ENCODE assay signal across 8 cellular contexts in genomic region chr16:75012380-75013081, GRCh38. TPM values are rescaled to one million over a fixed set of nuclear protein-coding genes. Genes with fewer than 3 reads are reported as not detected.
DNase-seq lines count a peak whose midpoint lies in the region; ATAC-seq, FAIRE-seq and TF ChIP-seq lines count a peak whose summit lies in the region.

No MANE protein-coding gene starts in this region.

- dilution Hi-C loops in endothelial cell of umbilical vein (cut with MboI; ENCODE audit: extremely low pct_ligation_motif_present, low sequenced_read_pairs) = no loop called here

- H4K20me1 ChIP-seq in Loucy (ENCODE audit: insufficient read depth, low read length, poor library complexity, severe bottlenecking) = peaks cover 97% of the 10 kb centered on the region
- H4K20me1 ChIP-seq in endothelial cell of umbilical vein (replicated peaks; ENCODE audit: control insufficient read depth, extremely low read depth, insufficient read depth, low read length) = no peaks in the 10 kb centered on the region

- peak overlapping the region; percentile 62 for H3K4me3 Mint-ChIP-seq in activated naive CD4-positive, alpha-beta T cell treated with anti-CD3 and anti-CD28 coated beads for 36 hours
- H3K4me3 Mint-ChIP-seq in stimulated activated naive B cell treated with anti-CD40 and anti-IgM and Interleukin-4, amounts not matched to agents 10 μg/mL and 1 μg/mL and 100 μg/mL, for 72 hours = peak overlapping the region; percentile 1 to 29

- peaks cover 48% of the 10 kb centered on the region for H3K4me1 Mint-ChIP-seq in activated naive CD4-positive, alpha-beta T cell treated with anti-CD3 and anti-CD28 coated beads for 36 hours (ENCODE audit: low read depth)
- H3K4me1 Mint-ChIP-seq in stimulated activated naive B cell treated with anti-CD40 and anti-IgM and Interleukin-4, amounts not matched to agents 10 μg/mL and 1 μg/mL and 100 μg/mL, for 72 hours = peaks cover 14 to 34% of the 10 kb centered on the region in 2 donors

- no peaks in the 10 kb centered on the region for H3K9me3 Mint-ChIP-seq in activated naive CD4-positive, alpha-beta T cell treated with anti-CD3 and anti-CD28 coated beads for 36 hours
- H3K9me3 Mint-ChIP-seq in stimulated activated naive B cell treated with anti-CD40 and anti-IgM and Interleukin-4, amounts not matched to agents 10 μg/mL and 1 μg/mL and 100 μg/mL, for 72 hours = no peaks in the 10 kb centered on the region

- H3K27me3 Mint-ChIP-seq in activated naive CD4-positive, alpha-beta T cell treated with anti-CD3 and anti-CD28 coated beads for 36 hours (ENCODE audit: low read depth) = no peaks in the 10 kb centered on the region
- peaks cover 0 to 4% of the 10 kb centered on the region in 2 donors for H3K27me3 Mint-ChIP-seq in stimulated activated naive B cell treated with anti-CD40 and anti-IgM and Interleukin-4, amounts not matched to agents 10 μg/mL and 1 μg/mL and 100 μg/mL, for 72 hours

- H3K79me2 ChIP-seq in Loucy (ENCODE audit: insufficient read depth, low read length) = peaks cover 100% of the 10 kb centered on the region
- peaks cover 60% of the 10 kb centered on the region for H3K79me2 ChIP-seq in endothelial cell of umbilical vein (ENCODE audit: control insufficient read depth, insufficient read depth, low read length)

- peak; percentile 95 for FAIRE-seq in endothelial cell of umbilical vein (lab: Jason Lieb, UNC)
- no peak for FAIRE-seq in HTR-8/SVneo (lab: Jason Lieb, UNC)

- H3K27ac ChIP-seq in endothelial cell of umbilical vein (ENCODE audit: insufficient read depth, low read depth, low read length) = peak overlapping the region; percentile 92

- H3K4me1 ChIP-seq in Loucy (ENCODE audit: insufficient read depth, low read length, poor library complexity, severe bottlenecking) = peaks cover 54% of the 10 kb centered on the region
- peaks cover 35% of the 10 kb centered on the region for H3K4me1 ChIP-seq in endothelial cell of umbilical vein (ENCODE audit: control insufficient read depth, extremely low read depth, insufficient read depth, low read length)

- no peaks in the 10 kb centered on the region for H3K27me3 ChIP-seq in Loucy (ENCODE audit: insufficient read depth, low read length, poor library complexity, severe bottlenecking)
- no peaks in the 10 kb centered on the region for H3K27me3 ChIP-seq in endothelial cell of umbilical vein (ENCODE audit: control insufficient read depth in 2 of 2, insufficient read depth in 2 of 2, low read length in 2 of 2)

- no peaks in the 10 kb centered on the region for H3K36me3 Mint-ChIP-seq in activated naive CD4-positive, alpha-beta T cell treated with anti-CD3 and anti-CD28 coated beads for 36 hours (ENCODE audit: low read depth)
- no peaks in the 10 kb centered on the region for H3K36me3 Mint-ChIP-seq in stimulated activated naive B cell treated with anti-CD40 and anti-IgM and Interleukin-4, amounts not matched to agents 10 μg/mL and 1 μg/mL and 100 μg/mL, for 72 hours

- peak overlapping the region; percentile 86 for H3K4me2 ChIP-seq in Loucy (ENCODE audit: low read depth, low read length, poor library complexity, severe bottlenecking)
- peak overlapping the region; percentile 96 for H3K4me2 ChIP-seq in endothelial cell of umbilical vein (ENCODE audit: insufficient read depth, low read length)

- peak overlapping the region; percentile 95 for H3K27ac Mint-ChIP-seq in activated naive CD4-positive, alpha-beta T cell treated with anti-CD3 and anti-CD28 coated beads for 36 hours
- H3K27ac Mint-ChIP-seq in stimulated activated naive B cell treated with anti-CD40 and anti-IgM and Interleukin-4, amounts not matched to agents 10 μg/mL and 1 μg/mL and 100 μg/mL, for 72 hours = no peak overlapping the region

- H3K9ac ChIP-seq in Loucy (ENCODE audit: low read depth, low read length, poor library complexity, severe bottlenecking) (peak overlapping the region; percentile 49), endothelial cell of umbilical vein (replicated peaks; ENCODE audit: extremely low read depth, insufficient read depth, low read length) (peak overlapping the region; percentile 69)

- H3K9me1 ChIP-seq in endothelial cell of umbilical vein (replicated peaks; ENCODE audit: control insufficient read depth, extremely low read depth, insufficient read depth, low read length) = no peaks in the 10 kb centered on the region

- peak in 1 of 2 donors; percentile 4 for ATAC-seq in stimulated activated naive B cell treated with anti-CD40 and anti-IgM and Interleukin-4, amounts not matched to agents 10 μg/mL and 1 μg/mL and 100 μg/mL, for 72 hours (replicated peaks)

- TF ChIP-seq POLR2A in endothelial cell of umbilical vein (IDR thresholded peaks at IDR 0.05; ENCODE audit: low read depth, low read length) = no peak

- TSS peak; percentile 85 for BruUV-seq in endothelial cell of umbilical vein (replicated peaks; lab: Mats Ljungman, UMichigan)

- CTCF ChIA-PET in activated naive CD4-positive, alpha-beta T cell treated with anti-CD3 and anti-CD28 coated beads for 36 hours (lab: Charles Lee) = interaction anchor here (0.5 to 3.3 kb wide), 5 partner anchors 25 to 179 kb away, joined by 3 to 28 read pairs (median 3); no protein-coding TSS in a partner anchor
- CTCF ChIA-PET in endothelial cell of umbilical vein (lab: Charles Lee) = interaction anchor here (0.8 to 3.9 kb wide), 9 partner anchors 10 to 186 kb away, joined by 3 to 39 read pairs (median 7); partner anchors contain the start of gene ZNRF1

- POLR2A ChIA-PET in endothelial cell of umbilical vein (lab: Charles Lee) = interaction anchor here (1.2 kb wide), 1 partner anchor 28 kb away, joined by 3 read pairs; the partner anchor contains the start of gene WDR59

- H3F3A ChIP-seq in Loucy (ENCODE audit: low read depth) = no peaks in the 10 kb centered on the region

- no peak for TF ChIP-seq CTCF in Loucy (conservative IDR thresholded peaks at IDR 0.05; ENCODE audit: low read length)
- no peak for TF ChIP-seq CTCF in endothelial cell of umbilical vein (IDR thresholded peaks at IDR 0.05; ENCODE audit: extremely low read depth in 1 of 2, insufficient read depth in 1 of 2, low read depth in 1 of 2, low read length in 2 of 2)

- DNase-seq in activated naive CD4-positive, alpha-beta T cell treated with anti-CD3 and anti-CD28 coated beads for 36 hours = peak; percentile 24
- no peak for DNase-seq in activated naive CD4-positive, alpha-beta T cell treated with anti-CD3 and anti-CD28 coated beads, Interleukin-2, amount 50 U/mL, for 16 hours
- DNase-seq in endothelial cell of umbilical vein (ENCODE audit: low read depth, low spot score) = peak; percentile 93
- no peak for DNase-seq in stimulated activated naive B cell treated with anti-CD40 and anti-IgM and Interleukin-4, amounts not matched to agents 10 μg/mL and 1 μg/mL and 100 μg/mL, for 72 hours
- DNase-seq in HTR-8/SVneo (ENCODE audit: insufficient read length, low spot score) = no peak
- no peak for DNase-seq in NCI-H510A (lab: John Stamatoyannopoulos, UW)
- no peak for DNase-seq in HuH-7.5 (ENCODE audit: low spot score)

- intact Hi-C loops in activated naive CD4-positive, alpha-beta T cell treated with anti-CD3 and anti-CD28 coated beads for 36 hours (cut with micrococcal nuclease) = loop anchor here (1.0 to 10.0 kb wide), 12 partner anchors 11 to 552 kb away; partner anchors contain the start of genes CFDP1, GABARAPL2, MLKL and ZFP1
- intact Hi-C loops in endothelial cell of umbilical vein (cut with micrococcal nuclease) = loop anchor here (1.0 to 2.0 kb wide), 4 partner anchors 12 to 75 kb away; partner anchors contain the start of gene WDR59

- H3K36me3 ChIP-seq in Loucy (ENCODE audit: insufficient read depth, low read length) (peaks cover 14% of the 10 kb centered on the region; the same call in 1 of the 2 replicates), endothelial cell of umbilical vein (ENCODE audit: control insufficient read depth in 2 of 2, extremely low read depth in 1 of 2, insufficient read depth in 2 of 2, low read length in 2 of 2) (no peaks in the 10 kb centered on the region)

- H3K9me2 ChIP-seq in Loucy (replicated peaks; ENCODE audit: low read depth, low read length) = no peaks in the 10 kb centered on the region

- no peak overlapping the region for H2AFZ ChIP-seq in Loucy (ENCODE audit: low read length)
- H2AFZ ChIP-seq in endothelial cell of umbilical vein (ENCODE audit: low read depth, low read length) = peak overlapping the region; percentile 39

- H3K9me3 ChIP-seq in Loucy (ENCODE audit: insufficient read depth, low read depth, low read length) = no peaks in the 10 kb centered on the region
- H3K9me3 ChIP-seq in endothelial cell of umbilical vein (replicated peaks; ENCODE audit: control insufficient read depth, insufficient read depth, low read length) = no peaks in the 10 kb centered on the region

- H3K4me3 ChIP-seq in Loucy (ENCODE audit: low read length, poor library complexity, severe bottlenecking) (peak overlapping the region; percentile 53), endothelial cell of umbilical vein (replicated peaks in 1 of 3; ENCODE audit: insufficient read depth in 1 of 3, low read depth in 1 of 3, low read length in 3 of 3) (peak overlapping the region in 1 of 3 experiments; percentile 34)

TF ChIP-seq in endothelial cell of umbilical vein, 7 proteins besides CTCF, POLR2A, EP300 and RAD21 (continues in another document):
- peak; percentile 49 for TF ChIP-seq POLR2AphosphoS5 (IDR thresholded peaks at IDR 0.05; ENCODE audit: insufficient read depth, low read depth, low read length)
- peak; percentile 50 for TF ChIP-seq FOS (IDR thresholded peaks at IDR 0.05; ENCODE audit: borderline replicate concordance, insufficient read depth, low read length)

RNA-seq across cellular contexts. Expression of gene ZNRF1, which starts 13.7 kb away (rescaled TPM):
- 10 to 100 TPM; 35.3 to 35.7 TPM for total RNA-seq in activated naive CD4-positive, alpha-beta T cell treated with anti-CD3 and anti-CD28 coated beads for 36 hours
- total RNA-seq in endothelial cell of umbilical vein = 33.2 and 34.9 TPM in 2 replicates
- 23.7 and 25.7 TPM in 2 replicates for polyA plus RNA-seq in endothelial cell of umbilical vein
- polyA plus RNA-seq in endothelial cell of umbilical vein (2011; cell fraction: cytosol; rRNA removed) = 18.1 and 21.5 TPM in 2 replicates
- polyA plus RNA-seq in endothelial cell of umbilical vein (2011; cell fraction: nucleus; rRNA removed) = 33.2 and 38.1 TPM in 2 replicates
- 29.6 and 47.4 TPM in 2 replicates for polyA plus RNA-seq in endothelial cell of umbilical vein (2012)
- polyA minus RNA-seq in endothelial cell of umbilical vein = 23.4 and 28.6 TPM in 2 replicates
- 16.1 TPM for polyA minus RNA-seq in endothelial cell of umbilical vein (2011; cell fraction: cytosol; rRNA and poly(A)+ RNA removed)
- polyA minus RNA-seq in endothelial cell of umbilical vein (2011; cell fraction: nucleus; rRNA and poly(A)+ RNA removed) = 26.0 and 34.1 TPM in 2 replicates

RNA-seq across cellular contexts. Expression of gene WDR59, which starts 27.6 kb away (rescaled TPM):
- total RNA-seq in activated naive CD4-positive, alpha-beta T cell treated with anti-CD3 and anti-CD28 coated beads for 36 hours = 10 to 100 TPM; 47.8 to 55.6 TPM
- 60.0 and 62.2 TPM in 2 replicates for total RNA-seq in endothelial cell of umbilical vein
- 51.1 and 51.3 TPM in 2 replicates for polyA plus RNA-seq in endothelial cell of umbilical vein
- polyA plus RNA-seq in endothelial cell of umbilical vein (2011; cell fraction: cytosol; rRNA removed) = 36.3 TPM in 2 replicates
- polyA plus RNA-seq in endothelial cell of umbilical vein (2011; cell fraction: nucleus; rRNA removed) = 161 and 194 TPM in 2 replicates
- 36.0 and 36.7 TPM in 2 replicates for polyA plus RNA-seq in endothelial cell of umbilical vein (2012)
- polyA minus RNA-seq in endothelial cell of umbilical vein = 74.0 and 91.3 TPM in 2 replicates
- 21.8 TPM for polyA minus RNA-seq in endothelial cell of umbilical vein (2011; cell fraction: cytosol; rRNA and poly(A)+ RNA removed)
- 65.9 and 79.0 TPM in 2 replicates for polyA minus RNA-seq in endothelial cell of umbilical vein (2011; cell fraction: nucleus; rRNA and poly(A)+ RNA removed)

Comparison
In these comparisons a context has a peak if more than half of its experiments do, and no peak if none do; other contexts are left out.
1. DNase-seq: peak in activated naive CD4-positive, alpha-beta T cell treated with anti-CD3 and anti-CD28 coated beads for 36 hours (single experiment) and endothelial cell of umbilical vein (single experiment); none in activated naive CD4-positive, alpha-beta T cell treated with anti-CD3 and anti-CD28 coated beads, Interleukin-2, amount 50 U/mL, for 16 hours (single experiment), stimulated activated naive B cell treated with anti-CD40 and anti-IgM and Interleukin-4, amounts not matched to agents 10 μg/mL and 1 μg/mL and 100 μg/mL, for 72 hours (single experiment), HTR-8/SVneo (single experiment), NCI-H510A (single experiment) and HuH-7.5 (single experiment).